Comparison of ENCODE assay signal across 10 cellular contexts in the genomic region with DNA sequence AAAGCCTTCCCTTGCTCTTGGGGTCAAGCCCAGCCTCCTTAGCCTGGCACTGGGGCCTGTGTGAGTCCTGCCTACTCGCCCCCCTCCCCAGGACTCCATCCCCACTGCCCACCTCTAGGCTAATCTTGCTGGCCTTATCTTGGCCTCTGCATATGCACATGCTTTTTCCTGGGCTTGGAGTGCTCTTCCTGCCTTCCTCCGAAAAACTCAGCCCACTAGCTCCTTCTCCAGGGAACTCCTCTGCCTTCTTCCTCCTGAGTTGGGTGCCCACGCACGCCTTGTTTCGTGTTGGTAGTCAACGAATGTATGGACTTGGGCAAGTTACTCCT. TPM values are rescaled to one million over a fixed set of nuclear protein-coding genes. Genes with fewer than 3 reads are reported as not detected.
DNase-seq lines count a peak whose midpoint lies in the region; ATAC-seq and TF ChIP-seq lines count a peak whose summit lies in the region.
"Had no signal": no experiment of that assay in that cellular context is flagged by ENCODE, and none has a peak within 500 bp of the region (broad histone marks: within the 10 kb centered on the region; RNA-seq: fewer than 3 reads in every experiment).

No MANE protein-coding gene starts in this region.

- peaks cover 4% of the 10 kb centered on the region for H3K4me1 ChIP-seq in HEK293 (ENCODE audit: control insufficient read depth, insufficient read depth, low read length)
- H3K4me1 ChIP-seq in adipocyte (ENCODE audit: control insufficient read depth, insufficient read depth, low read length) = peaks cover 22% of the 10 kb centered on the region
- H3K4me1 ChIP-seq in left lung = peaks cover 3 to 55% of the 10 kb centered on the region in 2 donors
- peaks cover 0 to 52% of the 10 kb centered on the region in 2 donors for H3K4me1 ChIP-seq in thoracic aorta (ENCODE audit: control insufficient read depth in 1 of 2, low read depth in 2 of 2)
- H3K4me1 ChIP-seq: prostate gland had no signal

- CTCF ChIA-PET in HEK293 (lab: Yijun Ruan, JAX) = interaction anchor here (0.6 to 5.1 kb wide), 11 partner anchors 11 to 695 kb away, joined by 3 to 38 read pairs (median 4); no protein-coding TSS in a partner anchor

- DNase-seq in adipocyte (ENCODE audit: low read depth) (no peak), left lung (no peak), thoracic aorta (ENCODE audit: low spot score) (no peak), NCI-H1417 treated with DMSO at 0.1 percent for 48 hours (lab: John Stamatoyannopoulos, UW) (no peak)
- DNase-seq in stimulated activated CD4-positive, alpha-beta T cell treated with anti-CD3 and anti-CD28 coated beads, Interleukin-4, amount 100 ng/mL, for 24 hours = no peak

- intact Hi-C loops in left lung (cut with DNase I) = loop anchor here in 1 of 2 donors (5.0 to 10.0 kb wide), 2 partner anchors 136 to 419 kb away; no protein-coding TSS in a partner anchor

- H3K27me3 ChIP-seq in adipocyte (replicated peaks; ENCODE audit: control insufficient read depth, insufficient read depth, low read length) (peaks cover 4% of the 10 kb centered on the region), left lung (peaks cover 0 to 72% of the 10 kb centered on the region in 2 donors), thoracic aorta (replicated peaks; ENCODE audit: insufficient read depth) (peaks cover 5% of the 10 kb centered on the region)

- POLR2A ChIA-PET in HEK293 (lab: Yijun Ruan, JAX) = interaction anchor here (0.8 to 1.4 kb wide), 2 partner anchors 16 to 78 kb away, joined by 3 read pairs; partner anchors contain the start of gene TBX2

- ATAC-seq in left lung = no peak
- no peak for ATAC-seq in thoracic aorta (ENCODE audit: insufficient number of reproducible peaks, low FRiP score, low read depth)
- ATAC-seq in GM18861 (IDR thresholded peaks at IDR 0.05; ENCODE audit: unreplicated experiment) = no peak

- no peaks in the 10 kb centered on the region for H3K9me3 ChIP-seq in HEK293 (ENCODE audit: control insufficient read depth, insufficient read depth, low read depth, low read length)
- H3K9me3 ChIP-seq in adipocyte (ENCODE audit: control insufficient read depth, low read length) = no peaks in the 10 kb centered on the region
- no peaks in the 10 kb centered on the region for H3K9me3 ChIP-seq in left lung
- H3K9me3 ChIP-seq in thoracic aorta = no peaks in the 10 kb centered on the region
- H3K9me3 ChIP-seq: prostate gland had no signal

- H3K4me3 ChIP-seq in HEK293 (ENCODE audit: low read depth, low read length) = no peak overlapping the region
- H3K4me3 ChIP-seq in adipocyte (ENCODE audit: low read length) = no peak overlapping the region
- H3K4me3 ChIP-seq in left lung = no peak overlapping the region
- H3K4me3 ChIP-seq in thoracic aorta = no peak overlapping the region

- TF ChIP-seq CTCF in HEK293 (tag by site-specific recombination; IDR thresholded peaks at IDR 0.05) (no peak), left lung (IDR thresholded peaks at IDR 0.05) (no peak), thoracic aorta (IDR thresholded peaks at IDR 0.05) (no peak)

- H3K9ac ChIP-seq in adipocyte (ENCODE audit: low read length) = peak overlapping the region; percentile 69

- H3K36me3 ChIP-seq in HEK293 (ENCODE audit: control insufficient read depth in 2 of 2, insufficient read depth in 1 of 2, low read length in 2 of 2) (no peaks in the 10 kb centered on the region), adipocyte (ENCODE audit: control insufficient read depth, insufficient read depth, low read length, severe bottlenecking) (no peaks in the 10 kb centered on the region), left lung (no peaks in the 10 kb centered on the region), thoracic aorta (no peaks in the 10 kb centered on the region)
- H3K36me3 ChIP-seq: prostate gland had no signal

- 0 out of 2 replicates have a peak overlapping the region, but pooled peaks have one; percentile 16 for H3K27ac ChIP-seq in HEK293 (ENCODE audit: extremely low read depth, low read depth, low read length)
- H3K27ac ChIP-seq in left lung = peak overlapping the region; percentile 68 to 95
- peak overlapping the region; percentile 66 to 76 for H3K27ac ChIP-seq in thoracic aorta

TF ChIP-seq in HEK293, 187 proteins besides CTCF, POLR2A, EP300 and RAD21:
- peak; percentile 54 for TF ChIP-seq EGR2 (tag by site-specific recombination; IDR thresholded peaks at IDR 0.05; ENCODE audit: low read depth)
- TF ChIP-seq ZBTB7A (tag by site-specific recombination; IDR thresholded peaks at IDR 0.05; ENCODE audit: low read depth) = no peak
- TF ChIP-seq IKZF3 (tag by site-specific recombination; IDR thresholded peaks at IDR 0.05) = no peak
- peak; percentile 56 for TF ChIP-seq ZFHX2 (tag by site-specific recombination; conservative IDR thresholded peaks at IDR 0.05)

RNA-seq across cellular contexts. Expression of gene TBX2, which starts 16.5 kb away (rescaled TPM):
- total RNA-seq in left lung = 100 to 1,000 TPM; 104 to 119 TPM
- total RNA-seq in thoracic aorta = 10 to 100 TPM; 35.2 to 49.5 TPM
- total RNA-seq: activated CD8-positive, alpha-beta memory T cell treated with anti-CD3 and anti-CD28 coated beads for 36 hours; endothelial cell of umbilical vein had no signal

RNA-seq across cellular contexts. Expression of gene TBX4, which starts 36.0 kb away (rescaled TPM):
- total RNA-seq in left lung = 10 to 100 TPM; 21.2 to 29.3 TPM
- total RNA-seq in thoracic aorta = not detected
- total RNA-seq: activated CD8-positive, alpha-beta memory T cell treated with anti-CD3 and anti-CD28 coated beads for 36 hours; endothelial cell of umbilical vein had no signal

Comparison
In these comparisons a context has a peak if more than half of its experiments do, and no peak if none do; other contexts are left out.
1. H3K27ac ChIP-seq: peak in every context shown above with its lines; median percentile 82 in left lung; 71 in thoracic aorta; 16 in HEK293.
2. RNA of gene TBX4, which starts 36.0 kb away (total RNA-seq): 21.2 to 29.3 TPM in left lung; not detected in thoracic aorta; every median in the first group is over 10 times any median in the second.